17 cellular contexts compared by ENCODE assay signal in the genomic region with DNA sequence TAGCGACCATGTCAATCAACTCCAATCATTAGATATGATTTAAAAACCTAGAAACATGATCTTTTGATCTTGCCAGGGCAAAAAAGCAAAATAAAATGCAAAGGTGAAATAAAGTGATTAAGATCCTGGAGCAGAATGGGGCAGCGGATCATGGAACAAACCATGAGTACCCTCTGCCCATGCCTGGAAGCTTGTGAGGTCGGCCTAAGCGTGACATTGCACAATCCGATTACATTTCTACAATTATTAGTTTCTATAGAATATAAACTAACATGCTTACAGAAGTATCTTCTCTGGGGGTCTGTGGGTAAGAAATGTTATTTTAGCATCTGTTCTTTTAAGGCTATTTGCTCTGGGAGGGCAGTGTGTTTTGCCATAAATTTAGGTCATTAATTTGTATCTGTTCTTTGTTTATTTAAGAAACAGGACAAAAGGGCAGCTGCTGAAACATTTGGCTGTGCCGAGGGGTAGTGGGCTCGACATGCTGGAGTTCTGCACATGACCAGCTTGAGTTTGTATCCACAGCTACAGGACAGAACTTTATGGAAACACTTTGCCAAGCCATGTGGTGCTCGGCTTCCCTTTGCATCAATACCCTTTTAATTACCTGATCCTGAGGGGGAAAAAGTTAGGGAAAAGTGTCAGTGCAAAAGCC.
"Had no signal": no experiment of that assay in that cellular context is flagged by ENCODE, and none has a peak within 500 bp of the region (broad histone marks: within the 10 kb centered on the region; RNA-seq: fewer than 3 reads in every experiment).

No MANE protein-coding gene starts in this region.

- H3K9me3 ChIP-seq: esophagus squamous epithelium, mucosa of descending colon, prostate gland, sigmoid colon, upper lobe of right lung had no signal

- ATAC-seq: activated CD4-positive, CD25-positive, alpha-beta regulatory T cell treated with anti-CD3 and anti-CD28 coated beads, Interleukin-2, amount 50 U/mL, for 24 hours; left colon; mucosa of descending colon; naive thymus-derived CD8-positive, alpha-beta T cell; upper lobe of right lung had no signal

- H3K36me3 ChIP-seq: esophagus squamous epithelium, prostate gland, sigmoid colon, upper lobe of right lung had no signal

- DNase-seq: activated CD4-positive, alpha-beta T cell treated with anti-CD3 and anti-CD28 coated beads, Interleukin-2, amount 50 U/mL, for 4 hours; activated gamma-delta T cell; activated T-cell treated with anti-CD3 and anti-CD28 coated beads, Interleukin-2, amount 50 U/mL, for 1 hour; amygdala; dorsolateral prefrontal cortex; esophagus squamous epithelium; foreskin fibroblast; left colon; mucosa of descending colon; naive thymus-derived CD8-positive, alpha-beta T cell; sigmoid colon; stimulated activated CD4-positive, alpha-beta T cell treated with anti-CD3 and anti-CD28 coated beads, Interleukin-12 subunit alpha, Interleukin-12 subunit beta, amount 100 ng/mL, for 4 hours; stimulated activated naive CD4-positive, alpha-beta T cell treated with Interleukin-2 at 50 U/mL for 16 hours; upper lobe of right lung had no signal

- H3K9me3 Mint-ChIP-seq: naive thymus-derived CD8-positive, alpha-beta T cell had no signal

- H3K27ac Mint-ChIP-seq: activated naive CD8-positive, alpha-beta T cell; naive thymus-derived CD8-positive, alpha-beta T cell had no signal

- H3K27me3 ChIP-seq: sigmoid colon, upper lobe of right lung had no signal

- H3K27ac ChIP-seq: dorsolateral prefrontal cortex, esophagus squamous epithelium, prostate gland, sigmoid colon, upper lobe of right lung had no signal

- H3K4me1 ChIP-seq: esophagus squamous epithelium, prostate gland, sigmoid colon, upper lobe of right lung had no signal

- H3K36me3 Mint-ChIP-seq: activated naive CD8-positive, alpha-beta T cell; naive thymus-derived CD8-positive, alpha-beta T cell had no signal

- H3K4me3 ChIP-seq: dorsolateral prefrontal cortex, esophagus squamous epithelium, mucosa of descending colon, prostate gland, sigmoid colon, upper lobe of right lung had no signal

- H3K4me3 Mint-ChIP-seq: activated naive CD8-positive, alpha-beta T cell; naive thymus-derived CD8-positive, alpha-beta T cell had no signal
